Comparison of ENCODE assay signal across 2 cellular contexts in genomic region chr13:31131470-31131961, GRCh38.
TF ChIP-seq lines count a peak whose summit lies in the region.

No MANE protein-coding gene starts in this region.

TF ChIP-seq in IMR-90, 13 proteins besides CTCF, POLR2A, EP300 and RAD21:
- TF ChIP-seq FOS (IDR thresholded peaks at IDR 0.05; ENCODE audit: low read depth, low read length) (no peak), CHD1 (IDR thresholded peaks at IDR 0.05; ENCODE audit: low read depth, low read length) (no peak), ELK1 (IDR thresholded peaks at IDR 0.05; ENCODE audit: borderline replicate concordance, low read depth, low read length) (no peak), MAFK (IDR thresholded peaks at IDR 0.05; ENCODE audit: low read depth, low read length) (no peak), RFX5 (IDR thresholded peaks at IDR 0.05; ENCODE audit: low read depth, low read length) (no peak)

TF ChIP-seq in GM12891, 5 proteins besides CTCF, POLR2A, EP300 and RAD21:
- no peak for TF ChIP-seq POU2F2 (IDR thresholded peaks at IDR 0.05; ENCODE audit: low read depth, low read length)
- no peak for TF ChIP-seq SPI1 (IDR thresholded peaks at IDR 0.05; ENCODE audit: low read depth, low read length)
- no peak for TF ChIP-seq POLR2AphosphoS5 (IDR thresholded peaks at IDR 0.05; ENCODE audit: low read depth, low read length)
- TF ChIP-seq PAX5 (IDR thresholded peaks at IDR 0.05; ENCODE audit: insufficient read depth, low read length, severe bottlenecking): no peak
- TF ChIP-seq TAF1 (IDR thresholded peaks at IDR 0.05; ENCODE audit: low read depth, low read length): no peak
